ENCODE assay signal across 10 cellular contexts in genomic region chr12:8648598-8649205, GRCh38. TPM values are rescaled to one million over a fixed set of nuclear protein-coding genes. Genes with fewer than 3 reads are reported as not detected.
DNase-seq lines count a peak whose midpoint lies in the region; ATAC-seq and TF ChIP-seq lines count a peak whose summit lies in the region.
"Had no signal": no experiment of that assay in that cellular context is flagged by ENCODE, and none has a peak within 500 bp of the region (broad histone marks: within the 10 kb centered on the region; RNA-seq: fewer than 3 reads in every experiment).

No MANE protein-coding gene starts in this region.

- TF ChIP-seq CTCF in GM06990 (IDR thresholded peaks at IDR 0.05; ENCODE audit: insufficient read depth, low read length, poor library complexity, severe bottlenecking) (no peak), gastrocnemius medialis (IDR thresholded peaks at IDR 0.05 in 4 of 5, conservative IDR thresholded peaks at IDR 0.05 in 1 of 5) (no peak), suprapubic skin (IDR thresholded peaks at IDR 0.05) (no peak)

- H3K27me3 ChIP-seq in GM06990 (replicated peaks; ENCODE audit: control insufficient read depth, insufficient read depth, low read length) = no peaks in the 10 kb centered on the region
- no peaks in the 10 kb centered on the region for H3K27me3 ChIP-seq in gastrocnemius medialis
- H3K27me3 ChIP-seq in suprapubic skin = no peaks in the 10 kb centered on the region

- TF ChIP-seq EP300 in suprapubic skin (IDR thresholded peaks at IDR 0.05) = no peak

- intact Hi-C loops in gastrocnemius medialis (cut with DNase I; ENCODE audit: low total_unique reads) = no loop called here

- H3K36me3 ChIP-seq in GM06990 (ENCODE audit: control insufficient read depth, insufficient read depth, low read length) (no peaks in the 10 kb centered on the region), gastrocnemius medialis (no peaks in the 10 kb centered on the region), suprapubic skin (no peaks in the 10 kb centered on the region)

- H3K36me3 Mint-ChIP-seq in activated naive CD4-positive, alpha-beta T cell treated with anti-CD3 and anti-CD28 coated beads, Interleukin-2, amount 50 U/mL, for 72 hours = no peaks in the 10 kb centered on the region

- H3K9me3 Mint-ChIP-seq in activated naive CD4-positive, alpha-beta T cell treated with anti-CD3 and anti-CD28 coated beads, Interleukin-2, amount 50 U/mL, for 72 hours = no peaks in the 10 kb centered on the region

- no peaks in the 10 kb centered on the region for H3K4me1 ChIP-seq in gastrocnemius medialis
- no peaks in the 10 kb centered on the region for H3K4me1 ChIP-seq in suprapubic skin

- H3K27ac ChIP-seq in gastrocnemius medialis (no peak overlapping the region), suprapubic skin (no peak overlapping the region)

- DNase-seq in GM06990 (ENCODE audit: extremely low read depth, insufficient read length) = peak; percentile 76
- peak; percentile 81 to 82 for DNase-seq in activated naive CD4-positive, alpha-beta T cell treated with anti-CD3 and anti-CD28 coated beads, Interleukin-2, amount 50 U/mL, for 72 hours (ENCODE audit: low spot score in 2 of 2)
- DNase-seq in gastrocnemius medialis = no peak
- DNase-seq in suprapubic skin (ENCODE audit: low spot score in 2 of 2) = no peak
- no peak for DNase-seq in NCI-H524 treated with DMSO at 0.1 percent for 48 hours (lab: John Stamatoyannopoulos, UW)
- no peak for DNase-seq in amygdala (lab: John Stamatoyannopoulos, UW)

- in situ Hi-C loops in gastrocnemius medialis (cut with MboI; ENCODE audit: low sequenced_read_pairs in 4 of 4) = no loop called here

- TF ChIP-seq POLR2A in gastrocnemius medialis (IDR thresholded peaks at IDR 0.05) (no peak), suprapubic skin (IDR thresholded peaks at IDR 0.05) (no peak)

- 92% methylated on average over 8 of the region's 8 CpGs for WGBS in suprapubic skin

- ATAC-seq in GM21447 (IDR thresholded peaks at IDR 0.05; ENCODE audit: unreplicated experiment) (peak; percentile 69), HG03558 (IDR thresholded peaks at IDR 0.05; ENCODE audit: extremely low read depth, unreplicated experiment) (peak; percentile 60), gastrocnemius medialis (no peak)
- peak; percentile 89 for ATAC-seq in activated naive CD4-positive, alpha-beta T cell treated with anti-CD3 and anti-CD28 coated beads, Interleukin-2, amount 50 U/mL, for 72 hours

- H3K27ac Mint-ChIP-seq in activated naive CD4-positive, alpha-beta T cell treated with anti-CD3 and anti-CD28 coated beads, Interleukin-2, amount 50 U/mL, for 72 hours = no peak overlapping the region
- H3K27ac Mint-ChIP-seq: CD4-positive, alpha-beta T cell had no signal

- H3K4me3 ChIP-seq in GM06990 (replicated peaks; ENCODE audit: low read depth, low read length) = no peak overlapping the region
- H3K4me3 ChIP-seq in gastrocnemius medialis = no peak overlapping the region
- H3K4me3 ChIP-seq in suprapubic skin = no peak overlapping the region

- H3K9me3 ChIP-seq in gastrocnemius medialis (no peaks in the 10 kb centered on the region), suprapubic skin (no peaks in the 10 kb centered on the region)

RNA-seq across cellular contexts. Expression of gene MFAP5, which starts 13.9 kb away (rescaled TPM):
- not detected for total RNA-seq in activated naive CD4-positive, alpha-beta T cell treated with anti-CD3 and anti-CD28 coated beads, Interleukin-2, amount 50 U/mL, for 72 hours
- total RNA-seq in gastrocnemius medialis = 10 to 100 TPM; 31.1 to 78.2 (median 52.0) TPM
- 10 to 100 TPM; 18.1 to 70.5 (median 26.4) TPM for total RNA-seq in suprapubic skin
- total RNA-seq: CD4-positive, alpha-beta T cell had no signal

RNA-seq across cellular contexts. Expression of gene AICDA, which starts 36.0 kb away (rescaled TPM):
- total RNA-seq in activated naive CD4-positive, alpha-beta T cell treated with anti-CD3 and anti-CD28 coated beads, Interleukin-2, amount 50 U/mL, for 72 hours = not detected
- total RNA-seq in gastrocnemius medialis = not detected
- total RNA-seq in suprapubic skin = not detected
- total RNA-seq: astrocyte; CD4-positive, alpha-beta T cell had no signal

RNA-seq across cellular contexts. Expression of gene RIMKLB, which starts 49.1 kb away (rescaled TPM):
- 1 to 10 TPM; 2.2 to 4.5 TPM for total RNA-seq in activated naive CD4-positive, alpha-beta T cell treated with anti-CD3 and anti-CD28 coated beads, Interleukin-2, amount 50 U/mL, for 72 hours
- total RNA-seq in gastrocnemius medialis (10 to 100 TPM in 3 of 4 donors, 1 to 10 TPM in 1; 6.9 to 13.7 (median 11.5) TPM), suprapubic skin (10 to 100 TPM; 11.8 to 29.6 (median 14.4) TPM)

Comparison
In these comparisons a context has a peak if more than half of its experiments do, and no peak if none do; other contexts are left out.
1. DNase-seq: peak in GM06990 (single experiment) and activated naive CD4-positive, alpha-beta T cell treated with anti-CD3 and anti-CD28 coated beads, Interleukin-2, amount 50 U/mL, for 72 hours (2 of 2); none in gastrocnemius medialis (0 of 2), suprapubic skin (0 of 2), NCI-H524 treated with DMSO at 0.1 percent for 48 hours (single experiment) and amygdala (0 of 56).
2. ATAC-seq: peak in GM21447 (single experiment), HG03558 (single experiment) and activated naive CD4-positive, alpha-beta T cell treated with anti-CD3 and anti-CD28 coated beads, Interleukin-2, amount 50 U/mL, for 72 hours (2 of 2); none in gastrocnemius medialis (0 of 2).
3. RNA of gene MFAP5, which starts 13.9 kb away (total RNA-seq): 31.1 to 78.2 TPM in gastrocnemius medialis and 18.1 to 70.5 TPM in suprapubic skin; not detected in activated naive CD4-positive, alpha-beta T cell treated with anti-CD3 and anti-CD28 coated beads, Interleukin-2, amount 50 U/mL, for 72 hours; every median in the first group is over 10 times any median in the second.